ENCODE assay signal across 1 cellular context in genomic region chr11:18395735-18396504, GRCh38.
TF ChIP-seq lines count a peak whose summit lies in the region.

No MANE protein-coding gene starts in this region.

TF ChIP-seq in HEK293, 187 proteins besides CTCF, POLR2A, EP300 and RAD21 (continued from another document and continues in another):
- TF ChIP-seq ZBTB6 (tag by site-specific recombination; IDR thresholded peaks at IDR 0.05) (0 out of 2 replicates have a peak, but pooled peaks have one; percentile 43), ZEB2 (tag by site-specific recombination; IDR thresholded peaks at IDR 0.05) (peak; percentile 58), MZF1 (tag by site-specific recombination; IDR thresholded peaks at IDR 0.05; ENCODE audit: borderline replicate concordance) (peak; percentile 98), HIC1 (tag by site-specific recombination; IDR thresholded peaks at IDR 0.05) (peak; percentile 24; the same call in 1 of the 2 replicates), ZNF621 (tag by site-specific recombination; IDR thresholded peaks at IDR 0.05) (no peak), ZNF626 (tag by site-specific recombination; IDR thresholded peaks at IDR 0.05) (no peak), PRDM4 (tag by site-specific recombination; IDR thresholded peaks at IDR 0.05) (0 out of 2 replicates have a peak, but pooled peaks have one; percentile 53), WT1 (tag by site-specific recombination; IDR thresholded peaks at IDR 0.05) (peak; percentile 47; the same call in 1 of the 2 replicates), SCRT1 (tag by site-specific recombination; IDR thresholded peaks at IDR 0.05; ENCODE audit: borderline replicate concordance) (no peak), FEZF1 (tag by site-specific recombination; IDR thresholded peaks at IDR 0.05) (no peak), HOXA7 (CRISPR knock-in tag; IDR thresholded peaks at IDR 0.05; ENCODE audit: borderline replicate concordance) (no peak), ZNF335 (tag by site-specific recombination; conservative IDR thresholded peaks at IDR 0.05) (no peak), ZNF692 (tag by site-specific recombination; IDR thresholded peaks at IDR 0.05) (no peak), ZNF510 (tag by site-specific recombination; IDR thresholded peaks at IDR 0.05; ENCODE audit: insufficient replicate concordance) (no peak), ZBTB48 (tag by site-specific recombination; IDR thresholded peaks at IDR 0.05) (no peak), ZNF155 (tag by site-specific recombination; IDR thresholded peaks at IDR 0.05) (no peak), ZNF23 (tag by site-specific recombination; IDR thresholded peaks at IDR 0.05; ENCODE audit: borderline replicate concordance) (no peak), ZNF704 (tag by site-specific recombination; IDR thresholded peaks at IDR 0.05) (no peak), ZNF146 (tag by site-specific recombination; IDR thresholded peaks at IDR 0.05) (no peak), PBX3 (CRISPR knock-in tag; IDR thresholded peaks at IDR 0.05) (no peak), ZNF837 (tag by site-specific recombination; IDR thresholded peaks at IDR 0.05) (no peak), GLIS1 (tag by site-specific recombination; IDR thresholded peaks at IDR 0.05) (peak; percentile 62), ZNF24 (tag by site-specific recombination; IDR thresholded peaks at IDR 0.05) (peak; percentile 62; the same call in 1 of the 2 replicates), YY1 (tag by site-specific recombination; IDR thresholded peaks at IDR 0.05) (no peak), ZNF362 (tag by site-specific recombination; IDR thresholded peaks at IDR 0.05) (no peak), ZNF184 (tag by site-specific recombination; IDR thresholded peaks at IDR 0.05) (peak; percentile 32; the same call in 1 of the 2 replicates), ZBTB26 (tag by site-specific recombination; optimal IDR thresholded peaks at IDR 0.05) (peak; percentile 30), KLF10 (tag by site-specific recombination; IDR thresholded peaks at IDR 0.05) (peak; percentile 38; the same call in 1 of the 2 replicates), ZNF398 (tag by site-specific recombination; IDR thresholded peaks at IDR 0.05) (no peak), ZFP3 (tag by site-specific recombination; IDR thresholded peaks at IDR 0.05; ENCODE audit: low read depth) (no peak), RBAK (tag by site-specific recombination; IDR thresholded peaks at IDR 0.05) (no peak), ZNF585B (tag by site-specific recombination; IDR thresholded peaks at IDR 0.05) (no peak), ZNF292 (tag by site-specific recombination; IDR thresholded peaks at IDR 0.05; ENCODE audit: borderline replicate concordance, low read depth) (no peak), KLF17 (tag by site-specific recombination; IDR thresholded peaks at IDR 0.05) (no peak), ZNF514 (tag by site-specific recombination; IDR thresholded peaks at IDR 0.05) (no peak), PRDM6 (tag by site-specific recombination; IDR thresholded peaks at IDR 0.05) (0 out of 2 replicates have a peak, but pooled peaks have one; percentile 25), ZFP69B (tag by site-specific recombination; IDR thresholded peaks at IDR 0.05) (no peak), ZNF350 (tag by site-specific recombination; IDR thresholded peaks at IDR 0.05) (no peak), ZNF561 (tag by site-specific recombination; IDR thresholded peaks at IDR 0.05; ENCODE audit: borderline replicate concordance) (peak; percentile 50; the same call in 1 of the 2 replicates)
